ENCODE assay signal across 24 cellular contexts in genomic region chr2:123747316-123747715, GRCh38.
"Had no signal": no experiment of that assay in that cellular context is flagged by ENCODE, and none has a peak within 500 bp of the region (broad histone marks: within the 10 kb centered on the region; RNA-seq: fewer than 3 reads in every experiment).

No MANE protein-coding gene starts in this region.

- H3K27ac ChIP-seq: hepatocyte, left ventricle myocardium inferior, neural progenitor cell, ovary, right atrium auricular region, right lobe of liver, stomach, testis, thyroid gland, transverse colon, upper lobe of right lung had no signal

- H3K36me3 ChIP-seq: left ventricle myocardium inferior, neural progenitor cell, ovary, right atrium auricular region, right lobe of liver, stomach, thyroid gland, transverse colon, upper lobe of right lung had no signal

- H2AFZ ChIP-seq: hepatocyte, neural progenitor cell had no signal

- H3K4me2 ChIP-seq: hepatocyte, neural progenitor cell, smooth muscle cell had no signal

- H3K4me1 ChIP-seq: left ventricle myocardium inferior, neural progenitor cell, right atrium auricular region, right lobe of liver, stomach, testis, thyroid gland, transverse colon, upper lobe of right lung had no signal

- ATAC-seq: natural killer cell; right lobe of liver; stimulated activated memory B cell treated with anti-CD40 and anti-IgM and Interleukin-4, amounts not matched to agents 10 μg/mL and 1 μg/mL and 100 μg/mL, for 72 hours; upper lobe of right lung had no signal

- DNase-seq: islet precursor cell; left ventricle myocardium inferior; mesendoderm; naive B cell; natural killer cell; nephron progenitor cell; ovary; right lobe of liver; stimulated activated CD4-positive, alpha-beta T cell treated with anti-CD3 and anti-CD28 coated beads, Interleukin-1b, Interleukin-23, amount 100 ng/mL, for 48 hours; stimulated activated CD4-positive, alpha-beta T cell treated with anti-CD3 and anti-CD28 coated beads, Interleukin-2, amount 100 ng/mL, for 48 hours; stimulated activated CD4-positive, alpha-beta T cell treated with anti-CD3 and anti-CD28 coated beads, Interleukin-4, amount 100 ng/mL, for 4 hours; stimulated activated CD8-positive, alpha-beta memory T cell treated with anti-CD3 and anti-CD28 coated beads, Interleukin-4, amount 100 ng/mL, for 48 hours; stimulated activated naive CD4-positive, alpha-beta T cell treated with Interleukin-2 at 50 U/mL for 16 hours; stomach; testis; thyroid gland; transverse colon; upper lobe of right lung had no signal

- H3K9ac ChIP-seq: neural progenitor cell had no signal

- H3K9me3 ChIP-seq: left ventricle myocardium inferior, ovary, right atrium auricular region, right lobe of liver, stomach, testis, thyroid gland, transverse colon, upper lobe of right lung had no signal

- H3K4me3 ChIP-seq: hepatocyte, left ventricle myocardium inferior, lung, neural progenitor cell, ovary, right atrium auricular region, right lobe of liver, smooth muscle cell, stomach, testis, thyroid gland, transverse colon, upper lobe of right lung had no signal

- H3K79me2 ChIP-seq: hepatocyte had no signal

- H3K27me3 ChIP-seq: hepatocyte, neural progenitor cell, ovary, right atrium auricular region, right lobe of liver, stomach, testis, thyroid gland, transverse colon, upper lobe of right lung had no signal
